Comparison of ENCODE assay signal across 8 cellular contexts in the genomic region with DNA sequence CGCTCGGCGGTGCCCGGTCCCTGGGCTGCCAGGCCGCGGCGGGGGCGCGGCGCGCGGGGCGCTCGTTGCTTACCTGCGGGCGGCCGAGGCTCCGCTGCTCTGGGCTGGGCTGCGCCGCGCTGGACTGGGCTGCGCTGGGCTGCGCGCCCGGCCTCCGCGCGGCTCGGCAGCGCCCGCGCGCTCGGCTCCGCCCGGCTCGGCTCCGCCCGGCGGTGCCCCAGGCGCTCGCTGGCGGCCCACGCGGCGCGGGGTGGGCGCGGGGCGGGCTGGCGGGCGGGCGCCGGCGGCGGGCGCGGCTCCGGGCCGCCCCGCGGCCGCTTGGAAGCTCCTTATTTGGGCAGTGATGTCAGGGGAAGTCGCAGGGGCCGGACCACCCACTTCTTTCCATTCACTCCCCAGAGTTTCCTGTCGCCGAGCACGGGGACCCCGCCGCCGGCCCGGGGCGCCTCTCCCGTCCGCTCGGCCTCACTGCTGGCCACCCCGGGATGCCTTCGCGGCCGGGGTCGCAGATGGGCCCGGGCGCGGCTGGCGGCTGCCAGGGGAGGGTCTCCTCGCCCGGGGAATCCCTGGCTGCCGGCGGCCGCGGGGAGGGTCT.
DNase-seq lines count a peak whose midpoint lies in the region; ATAC-seq and TF ChIP-seq lines count a peak whose summit lies in the region.

No MANE protein-coding gene starts in this region.

- peaks cover 33% of the 10 kb centered on the region for H3K27me3 ChIP-seq in cardiac muscle cell

- H3K4me1 Mint-ChIP-seq in activated naive CD4-positive, alpha-beta T cell treated with anti-CD3 and anti-CD28 coated beads, Interleukin-2, amount 10 ng/mL, durations not matched to agents 7 days and 5 days: peaks cover 84% of the 10 kb centered on the region
- H3K4me1 Mint-ChIP-seq in progenitor cell of endocrine pancreas (ENCODE audit: low read depth): peaks cover 2% of the 10 kb centered on the region

- TF ChIP-seq CTCF in RWPE1 (conservative IDR thresholded peaks at IDR 0.05; ENCODE audit: low read depth): no peak
- TF ChIP-seq CTCF in cardiac muscle cell (IDR thresholded peaks at IDR 0.05; ENCODE audit: low read depth, low read length): no peak
- TF ChIP-seq CTCF in progenitor cell of endocrine pancreas (IDR thresholded peaks at IDR 0.05; ENCODE audit: unreplicated experiment): no peak

- POLR2A ChIA-PET in RWPE1 (lab: Yijun Ruan, JAX; ENCODE audit: low non-redundant PET): no interaction called here

- H3K4me3 Mint-ChIP-seq in activated naive CD4-positive, alpha-beta T cell treated with anti-CD3 and anti-CD28 coated beads, Interleukin-2, amount 10 ng/mL, durations not matched to agents 7 days and 5 days: peak overlapping the region; percentile 61
- H3K4me3 Mint-ChIP-seq in progenitor cell of endocrine pancreas (ENCODE audit: low read depth): peak overlapping the region; percentile 45

- ATAC-seq in GM18870 (IDR thresholded peaks at IDR 0.05; ENCODE audit: unreplicated experiment): peak; percentile 36
- peak; percentile 43 for ATAC-seq in HG03108 (IDR thresholded peaks at IDR 0.05; ENCODE audit: unreplicated experiment)

- H3K9me3 Mint-ChIP-seq in activated naive CD4-positive, alpha-beta T cell treated with anti-CD3 and anti-CD28 coated beads, Interleukin-2, amount 10 ng/mL, durations not matched to agents 7 days and 5 days: no peaks in the 10 kb centered on the region
- no peaks in the 10 kb centered on the region for H3K9me3 Mint-ChIP-seq in progenitor cell of endocrine pancreas (ENCODE audit: low read depth)

- no peaks in the 10 kb centered on the region for H3K9me3 ChIP-seq in cardiac muscle cell (ENCODE audit: low read depth)

- H3K4me1 ChIP-seq in cardiac muscle cell (ENCODE audit: low read depth): no peaks in the 10 kb centered on the region

- CTCF ChIA-PET in RWPE1 (lab: Yijun Ruan, JAX): interaction anchor here (0.6 to 0.7 kb wide), 2 partner anchors 9 to 139 kb away, joined by 3 read pairs; no protein-coding TSS in a partner anchor
- CTCF ChIA-PET in activated naive CD4-positive, alpha-beta T cell treated with anti-CD3 and anti-CD28 coated beads, Interleukin-2, amount 10 ng/mL, durations not matched to agents 7 days and 5 days (lab: Charles Lee): interaction anchor here (0.9 kb wide), 1 partner anchor 11 kb away, joined by 3 read pairs; no protein-coding TSS in a partner anchor

- H3K27ac ChIP-seq in RWPE1 (peak overlapping the region; percentile 79), cardiac muscle cell (peak overlapping the region; percentile 65)

- H3K36me3 ChIP-seq in cardiac muscle cell: no peaks in the 10 kb centered on the region

- no peaks in the 10 kb centered on the region for H3K27me3 Mint-ChIP-seq in activated naive CD4-positive, alpha-beta T cell treated with anti-CD3 and anti-CD28 coated beads, Interleukin-2, amount 10 ng/mL, durations not matched to agents 7 days and 5 days
- H3K27me3 Mint-ChIP-seq in progenitor cell of endocrine pancreas: peaks cover 78% of the 10 kb centered on the region

- H3K36me3 Mint-ChIP-seq in activated naive CD4-positive, alpha-beta T cell treated with anti-CD3 and anti-CD28 coated beads, Interleukin-2, amount 10 ng/mL, durations not matched to agents 7 days and 5 days: peaks cover 15% of the 10 kb centered on the region
- H3K36me3 Mint-ChIP-seq in progenitor cell of endocrine pancreas (ENCODE audit: insufficient read depth): no peaks in the 10 kb centered on the region

- H3K4me3 ChIP-seq in cardiac muscle cell: peak overlapping the region; percentile 94

- DNase-seq in AG08395 (ENCODE audit: low spot score) (peak; percentile 87), RWPE1 (ENCODE audit: low spot score) (peak; percentile 63), cardiac muscle cell (ENCODE audit: low read depth in 1 of 2, low spot score in 1 of 2) (peak; percentile 79 to 85), progenitor cell of endocrine pancreas (ENCODE audit: low spot score, unreplicated experiment) (no peak), ureter (ENCODE audit: low spot score) (peak; percentile 73)
- peak; percentile 85 for DNase-seq in activated naive CD4-positive, alpha-beta T cell treated with anti-CD3 and anti-CD28 coated beads, Interleukin-2, amount 10 ng/mL, durations not matched to agents 7 days and 5 days

- no peak overlapping the region for H3K27ac Mint-ChIP-seq in activated naive CD4-positive, alpha-beta T cell treated with anti-CD3 and anti-CD28 coated beads, Interleukin-2, amount 10 ng/mL, durations not matched to agents 7 days and 5 days
- H3K27ac Mint-ChIP-seq in progenitor cell of endocrine pancreas: no peak overlapping the region
